ENCODE assay signal across 8 cellular contexts in genomic region chr13:72565893-72566292, GRCh38.
DNase-seq lines count a peak whose midpoint lies in the region; ATAC-seq and TF ChIP-seq lines count a peak whose summit lies in the region.

No MANE protein-coding gene starts in this region.

- no peak overlapping the region for H3K27ac Mint-ChIP-seq in natural killer cell treated with Interleukin-12 subunit alpha and Interleukin-12 subunit beta and Interleukin-15 and Interleukin-18, amount 100 ng/mL, for 72 hours

- in situ Hi-C loops in astrocyte of the cerebellum (cut with HindIII; ENCODE audit: low sequenced_read_pairs): no loop called here

- TF ChIP-seq CTCF in astrocyte of the cerebellum (IDR thresholded peaks at IDR 0.05; ENCODE audit: low read depth, low read length, missing control alignments) (peak; percentile 60), lower lobe of right lung (IDR thresholded peaks at IDR 0.05) (peak; percentile 44)

- H3K4me3 ChIP-seq in astrocyte of the cerebellum (ENCODE audit: low read depth, low read length) (no peak overlapping the region), lower lobe of right lung (no peak overlapping the region)

- H3K27ac ChIP-seq in lower lobe of right lung: no peak overlapping the region

- no peaks in the 10 kb centered on the region for H3K4me1 ChIP-seq in lower lobe of right lung

- no peaks in the 10 kb centered on the region for H3K36me3 ChIP-seq in lower lobe of right lung

- H3K9me3 ChIP-seq in lower lobe of right lung: no peaks in the 10 kb centered on the region

- H3K4me1 Mint-ChIP-seq in natural killer cell treated with Interleukin-12 subunit alpha and Interleukin-12 subunit beta and Interleukin-15 and Interleukin-18, amount 100 ng/mL, for 72 hours (ENCODE audit: low read depth in 2 of 2): no peaks in the 10 kb centered on the region

- no peak for ATAC-seq in lower lobe of right lung
- no peak for ATAC-seq in natural killer cell treated with Interleukin-12 subunit alpha and Interleukin-12 subunit beta and Interleukin-15 and Interleukin-18, amount 100 ng/mL, for 72 hours
- ATAC-seq in HG03139 (IDR thresholded peaks at IDR 0.05; ENCODE audit: unreplicated experiment): no peak

- H3K27me3 Mint-ChIP-seq in natural killer cell treated with Interleukin-12 subunit alpha and Interleukin-12 subunit beta and Interleukin-15 and Interleukin-18, amount 100 ng/mL, for 72 hours: no peaks in the 10 kb centered on the region

- no peak overlapping the region for H3K4me3 Mint-ChIP-seq in natural killer cell treated with Interleukin-12 subunit alpha and Interleukin-12 subunit beta and Interleukin-15 and Interleukin-18, amount 100 ng/mL, for 72 hours

- intact Hi-C loops in lower lobe of right lung (cut with DNase I): no loop called here

- H3K36me3 Mint-ChIP-seq in natural killer cell treated with Interleukin-12 subunit alpha and Interleukin-12 subunit beta and Interleukin-15 and Interleukin-18, amount 100 ng/mL, for 72 hours: no peaks in the 10 kb centered on the region

- H3K27me3 ChIP-seq in lower lobe of right lung (ENCODE audit: low read depth): no peaks in the 10 kb centered on the region

- DNase-seq in SIG-M5 treated with dmso at 0.1 percent for 504 hours (lab: John Stamatoyannopoulos, UW; ENCODE audit: unreplicated experiment) (peak; percentile 51), SIG-M5 (lab: John Stamatoyannopoulos, UW) (no peak), NCI-H146 treated with DMSO at 0.1 percent for 48 hours (lab: John Stamatoyannopoulos, UW; ENCODE audit: unreplicated experiment) (peak; percentile 40), astrocyte of the cerebellum (ENCODE audit: low read depth) (peak; percentile 22), lower lobe of right lung (no peak), GDM1 (lab: John Stamatoyannopoulos, UW) (no peak)
- no peak for DNase-seq in natural killer cell treated with Interleukin-12 subunit alpha and Interleukin-12 subunit beta and Interleukin-15 and Interleukin-18, amount 100 ng/mL, for 72 hours (ENCODE audit: low spot score)

- peaks cover 3% of the 10 kb centered on the region for H3K9me3 Mint-ChIP-seq in natural killer cell treated with Interleukin-12 subunit alpha and Interleukin-12 subunit beta and Interleukin-15 and Interleukin-18, amount 100 ng/mL, for 72 hours

Comparison
In these comparisons a context has a peak if more than half of its experiments do, and no peak if none do; other contexts are left out.
1. DNase-seq: peak in SIG-M5 treated with dmso at 0.1 percent for 504 hours (single experiment), NCI-H146 treated with DMSO at 0.1 percent for 48 hours (single experiment) and astrocyte of the cerebellum (single experiment); none in SIG-M5 (single experiment), lower lobe of right lung (single experiment), GDM1 (single experiment) and natural killer cell treated with Interleukin-12 subunit alpha and Interleukin-12 subunit beta and Interleukin-15 and Interleukin-18, amount 100 ng/mL, for 72 hours (single experiment).